ENCODE assay signal across 23 cellular contexts in the genomic region with DNA sequence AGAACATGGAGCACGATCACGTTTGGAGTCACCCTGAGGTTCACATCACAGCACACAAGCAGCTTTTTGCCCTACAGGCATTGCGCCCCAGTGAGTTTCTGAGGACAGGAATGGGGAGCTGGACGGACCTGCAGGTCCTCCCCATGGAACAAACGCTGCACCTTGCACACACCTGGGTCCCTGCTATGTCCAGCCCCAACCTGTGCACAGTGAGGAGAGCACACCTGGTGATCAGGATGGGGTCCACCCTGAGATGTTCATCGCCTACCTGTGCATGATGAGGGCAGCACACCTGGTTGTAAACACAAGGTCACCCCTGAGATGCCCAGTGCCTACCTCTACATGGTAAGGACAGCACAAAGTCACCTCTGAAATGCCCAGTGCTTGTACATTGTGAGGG. TPM values are rescaled to one million over a fixed set of nuclear protein-coding genes. Genes with fewer than 3 reads are reported as not detected.
"Had no signal": no experiment of that assay in that cellular context is flagged by ENCODE, and none has a peak within 500 bp of the region (broad histone marks: within the 10 kb centered on the region; RNA-seq: fewer than 3 reads in every experiment).

No MANE protein-coding gene starts in this region.

- H3K4me1 ChIP-seq: SJSA1 had no signal

- H3K9me3 ChIP-seq: MG63, SJSA1 had no signal

- FAIRE-seq: HTR-8/SVneo, RCC 7860 had no signal

- H3K4me3 ChIP-seq: MG63, SJSA1, SK-N-MC had no signal

- H3K27me3 ChIP-seq: MG63, SJSA1 had no signal

- DNase-seq: Karpas-422, KG1, MG63, NCI-H1105, NCI-H1417 treated with DMSO at 0.1 percent for 48 hours, NCI-H146, NCI-H1694 treated with DMSO at 0.1 percent for 48 hours, NCI-H1930, NCI-H2081, NCI-H2107, NCI-H226, NCI-H446, NCI-H510A, NCI-H524 treated with DMSO at 0.1 percent for 48 hours, NCI-H69, NCI-H774, Right ventricle myocardium superior, RPMI8226, SIG-M5 had no signal

- H3K36me3 ChIP-seq: MG63, SJSA1 had no signal

- H3K27ac ChIP-seq: SJSA1, SK-N-MC had no signal

RNA-seq across cellular contexts. Expression of a gene that starts 45.9 kb away (rescaled TPM):
- total RNA-seq: SJSA1 had no signal
